Comparison of ENCODE assay signal across 11 cellular contexts in genomic region chr22:46634011-46634699, GRCh38. TPM values are rescaled to one million over a fixed set of nuclear protein-coding genes. Genes with fewer than 3 reads are reported as not detected.
DNase-seq lines count a peak whose midpoint lies in the region; ATAC-seq, FAIRE-seq and TF ChIP-seq lines count a peak whose summit lies in the region.
"Had no signal": no experiment of that assay in that cellular context is flagged by ENCODE, and none has a peak within 500 bp of the region (broad histone marks: within the 10 kb centered on the region; RNA-seq: fewer than 3 reads in every experiment).

No MANE protein-coding gene starts in this region.

- H2BK5ac ChIP-seq in H1 (ENCODE audit: low read depth, low read length): peak overlapping the region; percentile 68

- H3K9me2 ChIP-seq in HCT116 (ENCODE audit: insufficient read depth): no peaks in the 10 kb centered on the region

- POLR2A ChIA-PET in HCT116 (lab: Charles Lee): no interaction called here
- POLR2A ChIA-PET in H1 (lab: Charles Lee; ENCODE audit: partially characterized antibody): no interaction called here

- H3K27ac ChIP-seq in BLaER1: no peak overlapping the region
- no peak overlapping the region for H3K27ac ChIP-seq in HCT116 (ENCODE audit: low read depth, low read length)
- H3K27ac ChIP-seq in H1 (ENCODE audit: low read depth, low read length): no peak overlapping the region
- H3K27ac ChIP-seq in mucosa of rectum (ENCODE audit: low read depth in 2 of 2, low read length in 2 of 2): peak overlapping the region; percentile 71 to 75
- H3K27ac ChIP-seq in brain microvascular endothelial cell: no peak overlapping the region

- H3K4me1 ChIP-seq in BLaER1 (peaks cover 90% of the 10 kb centered on the region), HCT116 (ENCODE audit: control insufficient read depth in 1 of 2, insufficient read depth in 2 of 2, low read length in 2 of 2) (peaks cover 12 to 21% of the 10 kb centered on the region in 2 experiments), H1 (replicated peaks in 1 of 4; ENCODE audit: control insufficient read depth in 3 of 4, insufficient read depth in 4 of 4, low read length in 3 of 4) (peaks cover 0 to 4% (median 1%) of the 10 kb centered on the region in 4 experiments; a peak in 2 of 7 replicates), mucosa of rectum (ENCODE audit: control insufficient read depth in 2 of 2, insufficient read depth in 2 of 2, low read length in 2 of 2) (peaks cover 5 to 22% of the 10 kb centered on the region in 2 donors)

- no peak for ATAC-seq in HCT116

- H2AFZ ChIP-seq in HCT116 (ENCODE audit: low read depth, low read length, poor library complexity, severe bottlenecking) (no peak overlapping the region), H1 (ENCODE audit: low read length) (no peak overlapping the region)

- TF ChIP-seq CTCF in HCT116 (IDR thresholded peaks at IDR 0.05 in 2 of 3, conservative IDR thresholded peaks at IDR 0.05 in 1 of 3; ENCODE audit: borderline replicate concordance in 1 of 3, insufficient read depth in 1 of 3, low read depth in 2 of 3, low read length in 2 of 3) (no peak), H1 (IDR thresholded peaks at IDR 0.05; ENCODE audit: control extremely low read depth in 1 of 3, insufficient read depth in 1 of 3, low read depth in 1 of 3, low read length in 3 of 3) (no peak), brain microvascular endothelial cell (IDR thresholded peaks at IDR 0.05; ENCODE audit: low read depth, low read length, missing control alignments) (no peak)

- RAD21 ChIA-PET in HCT116 (lab: Charles Lee; ENCODE audit: low non-redundant PET in 1 of 2, low total read pairs in 2 of 2, uncharacterized antibody in 2 of 2, unreplicated experiment in 2 of 2): no interaction called here

- no peak overlapping the region for H2BK15ac ChIP-seq in H1 (ENCODE audit: low read length)

- no peak overlapping the region for H3K23ac ChIP-seq in H1 (ENCODE audit: insufficient read length)

- FAIRE-seq in H1 (lab: Jason Lieb, UNC) (no peak), urothelium cell line (lab: Jason Lieb, UNC) (no peak)

- in situ Hi-C loops in brain microvascular endothelial cell (cut with HindIII; ENCODE audit: low pct_ligation_motif_present, low sequenced_read_pairs): no loop called here

- CTCF ChIA-PET in HCT116 (lab: Charles Lee): no interaction called here
- CTCF ChIA-PET in H1 (lab: Charles Lee; ENCODE audit: partially characterized antibody): interaction anchor here (2.2 kb wide), 1 partner anchor 71 kb away, joined by 7 read pairs; no protein-coding TSS in a partner anchor

- TF ChIP-seq RAD21 in HCT116 (IDR thresholded peaks at IDR 0.05; ENCODE audit: low read depth): no peak
- no peak for TF ChIP-seq RAD21 in H1 (IDR thresholded peaks at IDR 0.05 in 1 of 2, conservative IDR thresholded peaks at IDR 0.05 in 1 of 2; ENCODE audit: low read depth in 2 of 2, low read length in 2 of 2)

- H3K18ac ChIP-seq in H1 (ENCODE audit: extremely low read depth, low read length): no peak overlapping the region

- H3K56ac ChIP-seq in H1 (replicated peaks; ENCODE audit: insufficient read length, low read depth, low read length): no peak overlapping the region

- H3K4ac ChIP-seq in H1 (replicated peaks; ENCODE audit: insufficient read length, low read depth, low read length): peak overlapping the region; percentile 78

- BruUV-seq in HCT116 (replicated peaks; lab: Mats Ljungman, UMichigan): no TSS peak

- no peak overlapping the region for H4K91ac ChIP-seq in H1 (replicated peaks; ENCODE audit: insufficient read length, low read length)

- H3K4me2 ChIP-seq in BLaER1: peak overlapping the region; percentile 9; the same call in 1 of the 2 replicates
- H3K4me2 ChIP-seq in HCT116 (ENCODE audit: low read length): peak overlapping the region; percentile 37; the same call in 1 of the 2 replicates
- H3K4me2 ChIP-seq in H1 (ENCODE audit: insufficient read depth in 1 of 2, low read depth in 2 of 2, low read length in 2 of 2): no peak overlapping the region

- peaks cover 86% of the 10 kb centered on the region for H4K20me1 ChIP-seq in BLaER1
- no peaks in the 10 kb centered on the region for H4K20me1 ChIP-seq in HCT116 (ENCODE audit: insufficient read depth)
- H4K20me1 ChIP-seq in H1 (replicated peaks in 1 of 2; ENCODE audit: control insufficient read depth in 1 of 2, insufficient read depth in 2 of 2, low read length in 2 of 2): peaks cover 0 to under 1% of the 10 kb centered on the region in 2 experiments

- H3K79me2 ChIP-seq in HCT116 (ENCODE audit: insufficient read depth, low read length) (no peaks in the 10 kb centered on the region), H1 (ENCODE audit: control insufficient read depth in 1 of 2, insufficient read depth in 2 of 2, low read length in 2 of 2) (no peaks in the 10 kb centered on the region)

- H3K23me2 ChIP-seq in H1 (ENCODE audit: low read depth, low read length): no peaks in the 10 kb centered on the region; the same call in 1 of the 2 replicates

- DNase-seq in HCT116 (ENCODE audit: low read depth, low spot score) (no peak), H1 (ENCODE audit: low read depth in 1 of 2, low spot score in 2 of 2) (no peak), NCI-H226 (no peak), Ammon's horn (ENCODE audit: low spot score) (no peak), brain microvascular endothelial cell (no peak), urothelium cell line (ENCODE audit: low spot score) (no peak)
- DNase-seq: activated naive CD8-positive, alpha-beta T cell treated with anti-CD3 and anti-CD28 coated beads, Interleukin-2, amount 10 ng/mL, durations not matched to agents 7 days and 5 days; DMS153; SHP77 treated with DMSO at 0.1 percent for 48 hours had no signal

- H3K9me3 ChIP-seq in BLaER1 (no peaks in the 10 kb centered on the region), HCT116 (ENCODE audit: control insufficient read depth in 1 of 2, insufficient read depth in 1 of 2, low read depth in 1 of 2, low read length in 2 of 2) (no peaks in the 10 kb centered on the region), H1 (ENCODE audit: insufficient read depth in 2 of 2, low read depth in 1 of 2, low read length in 1 of 2) (no peaks in the 10 kb centered on the region), mucosa of rectum (ENCODE audit: control insufficient read depth in 2 of 2, low read length in 2 of 2) (no peaks in the 10 kb centered on the region)

- intact Hi-C loops in HCT116 (cut with micrococcal nuclease): no loop called here

- H3K9ac ChIP-seq in BLaER1 (no peak overlapping the region), HCT116 (ENCODE audit: low read length) (no peak overlapping the region), H1 (replicated peaks in 1 of 4; ENCODE audit: extremely low read depth in 1 of 4, low read depth in 3 of 4, low read length in 3 of 4) (no peak overlapping the region), mucosa of rectum (ENCODE audit: low read depth in 1 of 2, low read length in 2 of 2) (peak overlapping the region in 1 of 2 donors; percentile 59)

- 91% methylated on average over 11 of the region's 11 CpGs; no CpG with 5 or more reads in 1 of the 2 experiments for WGBS in H1 (ENCODE audit: extremely low coverage in 1 of 2, insufficient coverage in 1 of 2, insufficient read length in 1 of 2, insufficient replicate concordance in 2 of 2, low coverage in 1 of 2, low lambda C conversion rate in 2 of 2, missing lambda C conversion rate in 1 of 2), 2 experiments

- no peak for TF ChIP-seq EP300 in H1 (IDR thresholded peaks at IDR 0.05; ENCODE audit: borderline replicate concordance in 1 of 2, low read depth in 2 of 2, low read length in 2 of 2)

- H3K4me3 ChIP-seq in BLaER1 (no peak overlapping the region), HCT116 (replicated peaks in 1 of 2; ENCODE audit: low read depth in 1 of 2, low read length in 2 of 2) (no peak overlapping the region), H1 (ENCODE audit: extremely low read depth in 1 of 4, insufficient read depth in 2 of 4, low read depth in 3 of 4, low read length in 4 of 4) (no peak overlapping the region), mucosa of rectum (ENCODE audit: low read length in 2 of 2) (no peak overlapping the region), brain microvascular endothelial cell (ENCODE audit: low read depth, low read length) (no peak overlapping the region)

- H3K27me3 ChIP-seq in BLaER1: no peaks in the 10 kb centered on the region
- no peaks in the 10 kb centered on the region for H3K27me3 ChIP-seq in HCT116 (ENCODE audit: insufficient read depth, low read length)
- no peaks in the 10 kb centered on the region for H3K27me3 ChIP-seq in H1 (replicated peaks in 1 of 4; ENCODE audit: control insufficient read depth in 3 of 4, extremely low read depth in 1 of 4, insufficient read depth in 3 of 4, low read length in 3 of 4)
- no peaks in the 10 kb centered on the region for H3K27me3 ChIP-seq in mucosa of rectum (ENCODE audit: control insufficient read depth in 2 of 2, insufficient read depth in 2 of 2, low read length in 2 of 2)
- no peaks in the 10 kb centered on the region for H3K27me3 ChIP-seq in brain microvascular endothelial cell (replicated peaks)

- H4K5ac ChIP-seq in H1 (ENCODE audit: insufficient read length, low read depth, low read length): no peak overlapping the region

- TF ChIP-seq POLR2A in HCT116 (IDR thresholded peaks at IDR 0.05; ENCODE audit: borderline replicate concordance, extremely low read depth, insufficient read depth, insufficient read length) (no peak), H1 (IDR thresholded peaks at IDR 0.05; ENCODE audit: control extremely low read depth in 1 of 2, low read depth in 2 of 2, low read length in 2 of 2) (no peak)

- H4K8ac ChIP-seq in H1 (ENCODE audit: extremely low read depth, insufficient read depth, low read length): no peak overlapping the region; the same call in 1 of the 2 replicates

- H3K36me3 ChIP-seq in BLaER1 (peaks cover 61% of the 10 kb centered on the region), HCT116 (ENCODE audit: control insufficient read depth in 1 of 2, insufficient read depth in 2 of 2, low read length in 2 of 2) (no peaks in the 10 kb centered on the region), H1 (ENCODE audit: control insufficient read depth in 2 of 4, insufficient read depth in 4 of 4, low read length in 3 of 4) (no peaks in the 10 kb centered on the region), mucosa of rectum (ENCODE audit: control insufficient read depth in 2 of 2, insufficient read depth in 2 of 2, low read length in 2 of 2) (peaks cover 9 to 13% of the 10 kb centered on the region in 2 donors), brain microvascular endothelial cell (replicated peaks) (no peaks in the 10 kb centered on the region)

- 0 out of 2 replicates have a peak overlapping the region, but pooled peaks have one; percentile 14 for H2BK12ac ChIP-seq in H1 (ENCODE audit: low read depth, low read length)

- no peak overlapping the region for H2BK20ac ChIP-seq in H1 (ENCODE audit: low read length)

- no peak overlapping the region for H3K14ac ChIP-seq in H1 (ENCODE audit: insufficient read length)

- no peaks in the 10 kb centered on the region; the same call in 1 of the 2 replicates for H3K79me1 ChIP-seq in H1 (ENCODE audit: low read depth, low read length)

- H2BK120ac ChIP-seq in H1 (replicated peaks; ENCODE audit: low read depth, low read length): no peak overlapping the region

- 0 out of 2 replicates have a peak overlapping the region, but pooled peaks have one; percentile 39 for H2AK5ac ChIP-seq in H1 (ENCODE audit: low read depth, low read length)

RNA-seq across cellular contexts. Expression of gene GRAMD4, which starts 14.0 kb away (rescaled TPM):
- total RNA-seq in HCT116 (2021; ENCODE audit: unreplicated experiment): 25.8 TPM
- 11.4 and 13.3 TPM in 2 replicates for polyA plus RNA-seq in HCT116 (2012)
- total RNA-seq in H1 (2021; fragmentation: NEBNext Ultra II Directional; extraction: Animal tissue kit (Norgen Biotek cat#: 25700)): 20.5 and 25.6 TPM in 2 replicates
- polyA plus RNA-seq in H1 (2011; rRNA removed): 7.9 and 8.6 TPM in 2 replicates
- polyA plus RNA-seq in H1 (2011; cell fraction: cytosol; rRNA removed): 9.2 TPM
- polyA plus RNA-seq in H1 (2011; cell fraction: nucleus; rRNA removed): 18.3 TPM
- 14.3 to 23.8 TPM (median 16.0 TPM) in 4 replicates for polyA plus RNA-seq in H1 (2012, experiment 1 of 2)
- polyA plus RNA-seq in H1 (2012, experiment 2 of 2): 5.4 TPM
- 10.3 TPM for polyA plus RNA-seq in H1 (2013, experiment 1 of 2)
- polyA plus RNA-seq in H1 (2013, experiment 2 of 2): 9.8 TPM
- polyA minus RNA-seq in H1 (2011; rRNA and poly(A)+ RNA removed): 12.8 and 15.9 TPM in 2 replicates
- 8.7 TPM for polyA minus RNA-seq in H1 (2011; cell fraction: cytosol; rRNA and poly(A)+ RNA removed)
- 8.7 TPM for polyA minus RNA-seq in H1 (2011; cell fraction: nucleus; rRNA and poly(A)+ RNA removed)

Comparison
In these comparisons a context has a peak if more than half of its experiments do, and no peak if none do; other contexts are left out.
1. H3K27ac ChIP-seq: peak in mucosa of rectum (2 of 2); none in BLaER1 (single experiment), HCT116 (single experiment), H1 (single experiment) and brain microvascular endothelial cell (single experiment).
2. H3K4me2 ChIP-seq: peak in BLaER1 (single experiment) and HCT116 (single experiment); none in H1 (0 of 2).